19 cellular contexts compared by ENCODE assay signal in the genomic region with DNA sequence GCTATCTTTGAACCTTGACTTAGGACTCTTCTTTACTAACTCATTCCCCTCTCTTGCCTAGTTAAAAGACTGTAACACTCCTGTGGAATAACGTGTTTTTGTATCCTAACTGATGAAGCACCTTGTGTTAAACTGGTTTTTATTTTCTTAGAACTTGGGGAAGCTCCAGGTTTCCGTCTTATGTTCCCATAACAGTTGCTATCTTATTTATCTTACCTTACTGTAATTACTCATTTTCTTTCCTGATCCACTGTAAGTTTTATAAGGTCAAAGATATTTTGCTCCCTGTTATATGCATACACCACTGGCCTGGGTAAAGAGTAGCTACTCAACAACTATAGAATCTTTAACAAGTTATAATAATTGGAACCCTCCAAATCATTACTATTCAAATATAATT.
"Had no signal": no experiment of that assay in that cellular context is flagged by ENCODE, and none has a peak within 500 bp of the region (broad histone marks: within the 10 kb centered on the region; RNA-seq: fewer than 3 reads in every experiment).

No MANE protein-coding gene starts in this region.

- H3K27ac ChIP-seq: SJSA1, SK-N-MC had no signal

- H3K9me3 ChIP-seq: SJSA1 had no signal

- DNase-seq: KBM-7, MG63, NCI-H1092, NCI-H1105 treated with DMSO at 0.1 percent for 48 hours, NCI-H1417 treated with DMSO at 0.1 percent for 48 hours, NCI-H146, NCI-H1694 treated with DMSO at 0.1 percent for 48 hours, NCI-H1930, NCI-H2081, NCI-H2107, NCI-H2227 treated with DMSO at 0.1 percent for 48 hours, NCI-H524, NCI-H526 treated with DMSO at 0.1 percent for 48 hours, NCI-H748 treated with DMSO at 0.1 percent for 48 hours, Right ventricle myocardium superior, RPMI8226, SIG-M5 had no signal

- H3K36me3 ChIP-seq: SJSA1 had no signal

- H3K4me3 ChIP-seq: MG63, SJSA1, SK-N-MC had no signal

- H3K27me3 ChIP-seq: MG63, SJSA1 had no signal
